In the genomic region with DNA sequence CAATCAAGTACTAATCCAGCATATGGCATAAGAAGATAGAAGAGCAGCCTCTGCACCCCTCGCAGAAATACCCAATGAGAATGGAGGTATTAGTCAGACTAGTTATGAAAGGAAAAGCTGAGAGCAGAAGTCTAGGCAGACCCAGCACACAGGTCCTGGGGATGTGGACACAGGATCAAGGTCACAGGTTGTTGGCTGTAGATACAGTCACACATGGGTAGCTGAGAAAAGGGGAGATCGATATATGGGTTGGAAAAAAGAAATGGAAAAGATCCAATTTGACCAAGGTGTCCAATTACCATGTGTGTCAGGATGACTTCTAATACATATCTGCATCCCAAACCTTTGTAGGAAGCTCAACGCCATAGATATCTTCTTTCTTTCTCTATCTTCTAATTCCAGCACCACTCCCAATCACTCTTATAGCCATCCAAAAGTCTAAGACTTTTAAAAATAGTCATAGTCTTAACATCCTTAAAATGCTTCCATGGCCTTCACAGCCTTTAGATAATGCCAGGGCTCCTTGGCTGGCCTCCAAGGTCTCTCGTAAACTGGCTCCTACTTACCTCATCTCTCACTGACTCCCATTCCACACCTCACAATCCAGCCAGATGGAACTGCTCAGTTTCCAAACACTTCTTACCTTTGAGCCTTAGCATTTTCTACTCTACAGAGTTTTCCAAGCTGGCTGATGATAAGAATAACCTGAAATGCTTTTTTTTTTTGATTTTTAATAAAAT, we compare ENCODE assay signal across 15 cellular contexts.
A peak's percentile ranks its signal among the peaks of the same experiment; 100 is the strongest.
DNase-seq lines count a peak whose midpoint lies in the region; ATAC-seq and TF ChIP-seq lines count a peak whose summit lies in the region.
"Had no signal": no experiment of that assay in that cellular context is flagged by ENCODE, and none has a peak within 500 bp of the region (broad histone marks: within the 10 kb centered on the region; RNA-seq: fewer than 3 reads in every experiment).

No MANE protein-coding gene starts in this region.

- H3K4me3 ChIP-seq in LNCaP clone FGC (ENCODE audit: low read depth, low read length) = no peak overlapping the region
- H3K4me3 ChIP-seq in fibroblast of pulmonary artery (replicated peaks; ENCODE audit: low read depth, low read length) = no peak overlapping the region
- H3K4me3 ChIP-seq: HAP-1 had no signal

- ATAC-seq in GM21381 (IDR thresholded peaks at IDR 0.05; ENCODE audit: unreplicated experiment) = no peak
- ATAC-seq in GM18498 (IDR thresholded peaks at IDR 0.05; ENCODE audit: unreplicated experiment) = no peak
- ATAC-seq: T-helper 17 cell had no signal

- DNase-seq in DMS 273 (lab: John Stamatoyannopoulos, UW; ENCODE audit: unreplicated experiment) (peak; percentile 67), LNCaP clone FGC (ENCODE audit: low read depth) (peak; percentile 30), NCI-H524 (lab: John Stamatoyannopoulos, UW) (peak; percentile 2 to 60), fibroblast of pulmonary artery (ENCODE audit: low read depth) (peak; percentile 7), NCI-H526 treated with DMSO at 0.1 percent for 48 hours (lab: John Stamatoyannopoulos, UW) (no peak)
- DNase-seq: ACHN; CD4-positive, CD25-positive, alpha-beta regulatory T cell; DMS79; NCI-H1436; NCI-H2107; NCI-H510A; T-helper 17 cell had no signal

- TF ChIP-seq CTCF in LNCaP clone FGC (IDR thresholded peaks at IDR 0.05; ENCODE audit: control insufficient read depth, extremely low read depth, insufficient read depth) (no peak), fibroblast of pulmonary artery (IDR thresholded peaks at IDR 0.05; ENCODE audit: low read length, missing control alignments) (no peak)
